Comparison of ENCODE assay signal across 8 cellular contexts in the genomic region with DNA sequence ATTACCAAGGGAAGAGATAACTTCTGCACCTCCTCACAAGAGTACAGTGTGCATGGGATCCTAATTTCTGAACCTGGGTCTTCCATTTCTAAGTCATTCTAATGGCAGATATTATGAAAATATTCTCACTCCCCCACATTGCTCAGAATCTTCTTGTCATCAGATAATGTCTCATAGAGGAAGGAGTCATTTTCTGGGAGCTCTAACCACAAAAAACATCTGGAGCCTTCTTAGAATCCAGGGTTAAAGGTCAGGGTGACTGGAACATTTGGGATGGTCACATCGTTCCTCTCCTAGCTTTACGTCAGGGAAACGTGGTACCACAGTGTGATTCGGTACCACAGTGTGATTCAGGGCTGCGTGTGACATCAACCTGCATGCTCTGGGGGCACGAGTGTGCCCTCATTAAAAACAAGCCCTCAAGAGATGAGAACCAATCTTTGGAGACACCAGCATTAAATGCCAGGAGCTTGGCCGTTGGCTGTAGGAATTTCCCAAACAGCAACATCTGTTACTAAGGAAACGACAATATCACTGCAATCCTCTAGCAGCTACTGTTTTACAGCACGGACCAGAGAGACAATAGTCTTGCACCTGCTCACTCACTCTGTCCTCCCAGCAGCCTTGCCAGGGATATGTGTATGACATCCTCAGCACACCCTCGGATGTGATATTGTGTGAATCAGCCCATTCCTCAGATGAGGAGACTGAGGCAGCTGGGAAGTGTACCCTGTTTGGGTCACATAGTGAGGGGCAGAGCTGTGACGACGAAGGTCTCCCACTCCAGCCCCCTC.
DNase-seq lines count a peak whose midpoint lies in the region; ATAC-seq and TF ChIP-seq lines count a peak whose summit lies in the region.

No MANE protein-coding gene starts in this region.

- TF ChIP-seq POLR2A in NB4 (IDR thresholded peaks at IDR 0.05; ENCODE audit: extremely low read depth, insufficient read length) = no peak

- no peaks in the 10 kb centered on the region for H3K27me3 ChIP-seq in foreskin keratinocyte

- ATAC-seq in naive B cell (ENCODE audit: low read depth in 2 of 2) (peak in 1 of 2 donors; percentile 14), HG03108 (IDR thresholded peaks at IDR 0.05; ENCODE audit: unreplicated experiment) (no peak), foreskin keratinocyte (no peak)

- H3K27ac ChIP-seq in coronary artery (peak overlapping the region; percentile 69 to 87), foreskin keratinocyte (no peak overlapping the region)

- no peaks in the 10 kb centered on the region for H3K36me3 Mint-ChIP-seq in naive B cell

- peaks cover 21 to 35% (median 34%) of the 10 kb centered on the region in 3 donors for H3K4me1 Mint-ChIP-seq in naive B cell

- H3K4me3 ChIP-seq in NB4 (ENCODE audit: low read depth, low read length) (no peak overlapping the region), coronary artery (no peak overlapping the region)

- peak overlapping the region in 1 of 6 donors; percentile 16 for H3K27ac Mint-ChIP-seq in naive B cell

- H3K4me3 Mint-ChIP-seq in naive B cell = peak overlapping the region in 5 of 8 donors; percentile 7 to 87 (median 34)

- DNase-seq in AG20443 (ENCODE audit: low spot score) = peak; percentile 76
- DNase-seq in NB4 (ENCODE audit: low read depth) = peak; percentile 30
- no peak for DNase-seq in coronary artery (ENCODE audit: low spot score)
- DNase-seq in naive B cell = no peak
- DNase-seq in amygdala (lab: John Stamatoyannopoulos, UW) = no peak
- no peak for DNase-seq in foreskin keratinocyte
- no peak for DNase-seq in GDM1 (lab: John Stamatoyannopoulos, UW)

- H3K9me3 Mint-ChIP-seq in naive B cell = peaks cover 0 to 9% (median 6%) of the 10 kb centered on the region in 7 donors

- peaks cover 36 to 57% (median 49%) of the 10 kb centered on the region in 3 donors for H3K27me3 Mint-ChIP-seq in naive B cell

- TF ChIP-seq CTCF in NB4 (IDR thresholded peaks at IDR 0.05; ENCODE audit: low read depth, low read length) = no peak
- TF ChIP-seq CTCF in coronary artery (IDR thresholded peaks at IDR 0.05) = no peak
- no peak for TF ChIP-seq CTCF in foreskin keratinocyte (conservative IDR thresholded peaks at IDR 0.05)

- peaks cover 21% of the 10 kb centered on the region for H3K4me1 ChIP-seq in foreskin keratinocyte

Comparison
In these comparisons a context has a peak if more than half of its experiments do, and no peak if none do; other contexts are left out.
1. DNase-seq: peak in AG20443 (single experiment) and NB4 (single experiment); none in coronary artery (single experiment), naive B cell (single experiment), amygdala (0 of 56), foreskin keratinocyte (0 of 2) and GDM1 (single experiment).